8 cellular contexts compared by ENCODE assay signal in genomic region chr14:50875359-50876090, GRCh38. TPM values are rescaled to one million over a fixed set of nuclear protein-coding genes. Genes with fewer than 3 reads are reported as not detected.
DNase-seq lines count a peak whose midpoint lies in the region; ATAC-seq and TF ChIP-seq lines count a peak whose summit lies in the region.

No MANE protein-coding gene starts in this region.

- peaks cover 29% of the 10 kb centered on the region for H3K4me1 Mint-ChIP-seq in activated naive CD4-positive, alpha-beta T cell treated with anti-CD3 and anti-CD28 coated beads, Interleukin-2, amount 10 ng/mL, durations not matched to agents 7 days and 5 days
- peaks cover 26% of the 10 kb centered on the region for H3K4me1 Mint-ChIP-seq in neural progenitor cell

- H3K4me3 Mint-ChIP-seq in activated naive CD4-positive, alpha-beta T cell treated with anti-CD3 and anti-CD28 coated beads, Interleukin-2, amount 10 ng/mL, durations not matched to agents 7 days and 5 days: no peak overlapping the region
- H3K4me3 Mint-ChIP-seq in neural progenitor cell: no peak overlapping the region

- H3K9me3 ChIP-seq in neural progenitor cell (ENCODE audit: low read depth): no peaks in the 10 kb centered on the region

- H2AFZ ChIP-seq in neural progenitor cell (replicated peaks): no peak overlapping the region

- H3K9me3 Mint-ChIP-seq in activated naive CD4-positive, alpha-beta T cell treated with anti-CD3 and anti-CD28 coated beads, Interleukin-2, amount 10 ng/mL, durations not matched to agents 7 days and 5 days: no peaks in the 10 kb centered on the region
- no peaks in the 10 kb centered on the region for H3K9me3 Mint-ChIP-seq in neural progenitor cell

- H3K4me3 ChIP-seq in neural progenitor cell: no peak overlapping the region

- no peak overlapping the region for H3K4me2 ChIP-seq in neural progenitor cell

- H3K4me1 ChIP-seq in neural progenitor cell: peaks cover 16% of the 10 kb centered on the region

- DNase-seq in ELF-1 (ENCODE audit: low read depth, low spot score) (peak; percentile 31), MV-4-11 (lab: John Stamatoyannopoulos, UW) (peak; percentile 89), NCI-H1694 treated with DMSO at 0.1 percent for 48 hours (lab: John Stamatoyannopoulos, UW) (no peak), NCI-H524 treated with DMSO at 0.1 percent for 48 hours (lab: John Stamatoyannopoulos, UW) (no peak), neural progenitor cell (ENCODE audit: low spot score) (no peak)
- peak; percentile 85 for DNase-seq in activated naive CD4-positive, alpha-beta T cell treated with anti-CD3 and anti-CD28 coated beads, Interleukin-2, amount 10 ng/mL, durations not matched to agents 7 days and 5 days
- DNase-seq in stimulated activated CD4-positive, alpha-beta T cell treated with anti-CD3 and anti-CD28 coated beads, Interleukin-4, amount 100 ng/mL, for 48 hours (ENCODE audit: low read depth in 2 of 2): peak; percentile 31 to 61

- peak overlapping the region; percentile 8 for H3K27ac Mint-ChIP-seq in activated naive CD4-positive, alpha-beta T cell treated with anti-CD3 and anti-CD28 coated beads, Interleukin-2, amount 10 ng/mL, durations not matched to agents 7 days and 5 days
- no peak overlapping the region for H3K27ac Mint-ChIP-seq in neural progenitor cell

- peak; percentile 85 for ATAC-seq in GM21737 (IDR thresholded peaks at IDR 0.05; ENCODE audit: unreplicated experiment)

- H3F3A ChIP-seq in neural progenitor cell (ENCODE audit: low read depth): peaks cover 6% of the 10 kb centered on the region

- no peaks in the 10 kb centered on the region for H3K36me3 Mint-ChIP-seq in activated naive CD4-positive, alpha-beta T cell treated with anti-CD3 and anti-CD28 coated beads, Interleukin-2, amount 10 ng/mL, durations not matched to agents 7 days and 5 days
- no peaks in the 10 kb centered on the region for H3K36me3 Mint-ChIP-seq in neural progenitor cell

- H3K27me3 Mint-ChIP-seq in activated naive CD4-positive, alpha-beta T cell treated with anti-CD3 and anti-CD28 coated beads, Interleukin-2, amount 10 ng/mL, durations not matched to agents 7 days and 5 days: peaks cover 87% of the 10 kb centered on the region
- peaks cover 18% of the 10 kb centered on the region for H3K27me3 Mint-ChIP-seq in neural progenitor cell (ENCODE audit: insufficient read depth, low read depth)

- H3K27ac ChIP-seq in neural progenitor cell: no peak overlapping the region

- H3K36me3 ChIP-seq in neural progenitor cell: no peaks in the 10 kb centered on the region

- TF ChIP-seq CTCF in neural progenitor cell (IDR thresholded peaks at IDR 0.05): no peak

- no peak overlapping the region for H3K9ac ChIP-seq in neural progenitor cell

- CTCF ChIA-PET in activated naive CD4-positive, alpha-beta T cell treated with anti-CD3 and anti-CD28 coated beads, Interleukin-2, amount 10 ng/mL, durations not matched to agents 7 days and 5 days (lab: Charles Lee): interaction anchor here (0.8 to 1.6 kb wide), 2 partner anchors 14 to 16 kb away, joined by 3 to 5 read pairs; no protein-coding TSS in a partner anchor

- peaks cover 42% of the 10 kb centered on the region for H3K27me3 ChIP-seq in neural progenitor cell

- no peaks in the 10 kb centered on the region for H3K79me2 ChIP-seq in neural progenitor cell (ENCODE audit: low read depth)

- H4K20me1 ChIP-seq in neural progenitor cell (ENCODE audit: low read depth): peaks cover 7% of the 10 kb centered on the region

RNA-seq across cellular contexts. Expression of gene ABHD12B, which starts 3.7 kb away (rescaled TPM):
- total RNA-seq in neural progenitor cell (ENCODE audit: low replicate concordance): not detected in 2 replicates

RNA-seq across cellular contexts. Expression of gene NIN, which starts 44.6 kb away (rescaled TPM):
- 34.7 and 49.0 TPM in 2 replicates for total RNA-seq in neural progenitor cell (ENCODE audit: low replicate concordance)

Comparison
In these comparisons a context has a peak if more than half of its experiments do, and no peak if none do; other contexts are left out.
1. DNase-seq: peak in ELF-1 (single experiment), MV-4-11 (single experiment), activated naive CD4-positive, alpha-beta T cell treated with anti-CD3 and anti-CD28 coated beads, Interleukin-2, amount 10 ng/mL, durations not matched to agents 7 days and 5 days (single experiment) and stimulated activated CD4-positive, alpha-beta T cell treated with anti-CD3 and anti-CD28 coated beads, Interleukin-4, amount 100 ng/mL, for 48 hours (2 of 2); none in NCI-H1694 treated with DMSO at 0.1 percent for 48 hours (single experiment), NCI-H524 treated with DMSO at 0.1 percent for 48 hours (single experiment) and neural progenitor cell (single experiment).